14 cellular contexts compared by ENCODE assay signal in the genomic region with DNA sequence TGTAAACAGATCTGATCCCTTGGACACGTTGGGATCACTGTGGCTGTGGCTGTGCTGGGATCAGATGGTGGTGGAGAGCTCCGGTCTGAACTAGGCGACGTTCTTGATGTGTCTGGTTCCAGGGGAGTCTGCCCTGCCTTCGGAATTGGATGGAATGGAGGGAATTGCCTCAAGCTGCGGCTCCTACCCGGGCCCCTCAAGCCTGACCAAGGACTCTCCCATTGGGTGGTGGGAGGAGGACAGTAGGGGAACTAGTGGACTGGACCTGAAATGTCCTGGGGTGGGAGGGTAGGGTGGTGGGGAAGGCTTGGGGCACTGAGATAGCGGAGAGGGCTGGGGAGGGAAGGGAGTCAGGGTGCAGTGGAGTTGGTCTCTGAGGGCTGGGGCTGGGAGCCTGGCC. TPM values are rescaled to one million over a fixed set of nuclear protein-coding genes. Genes with fewer than 3 reads are reported as not detected.
DNase-seq lines count a peak whose midpoint lies in the region; ATAC-seq, FAIRE-seq and TF ChIP-seq lines count a peak whose summit lies in the region.
"Had no signal": no experiment of that assay in that cellular context is flagged by ENCODE, and none has a peak within 500 bp of the region (broad histone marks: within the 10 kb centered on the region; RNA-seq: fewer than 3 reads in every experiment).

No MANE protein-coding gene starts in this region.

- no peaks in the 10 kb centered on the region for H3K36me3 ChIP-seq in kidney (ENCODE audit: control insufficient read depth in 1 of 2, insufficient read depth in 2 of 2, low read length in 2 of 2)
- H3K36me3 ChIP-seq in spleen, result no peaks in the 10 kb centered on the region
- H3K36me3 ChIP-seq in testis (ENCODE audit: low read depth, missing control alignments), result no peaks in the 10 kb centered on the region

- no peaks in the 10 kb centered on the region for H3K9me3 Mint-ChIP-seq in activated T-cell treated with anti-CD3 and anti-CD28 coated beads, Interleukin-2, amount 50 U/mL, for 4 hours
- H3K9me3 Mint-ChIP-seq: stimulated activated naive CD8-positive, alpha-beta T cell treated with anti-CD3 and anti-CD28 coated beads, Interleukin-15, Interleukin-2, amounts not matched to agents 100 ng/mL and 50 ng/mL, for 24 hours had no signal

- H3K4me3 ChIP-seq in kidney (ENCODE audit: low read length in 2 of 2), result peak overlapping the region in 1 of 2 donors; percentile 16
- H3K4me3 ChIP-seq in spleen, result no peak overlapping the region
- H3K4me3 ChIP-seq in testis, result no peak overlapping the region

- no peak for ATAC-seq in activated T-cell treated with anti-CD3 and anti-CD28 coated beads, Interleukin-2, amount 50 U/mL, for 4 hours
- no peak for ATAC-seq in T-helper 17 cell

- WGBS in spleen, 5 donors, result 85 to 94% (median 91%) methylated on average over 8 of the region's 8 CpGs
- WGBS in testis, 2 donors, result 62 to 71% methylated on average over 8 of the region's 8 CpGs

- no peaks in the 10 kb centered on the region for H3K36me3 Mint-ChIP-seq in activated T-cell treated with anti-CD3 and anti-CD28 coated beads, Interleukin-2, amount 50 U/mL, for 4 hours (ENCODE audit: insufficient read depth)
- peaks cover 2% of the 10 kb centered on the region for H3K36me3 Mint-ChIP-seq in T-helper 17 cell (ENCODE audit: low read depth)

- FAIRE-seq in kidney (lab: Jason Lieb, UNC), result no peak

- no peak for DNase-seq in activated T-cell treated with anti-CD3 and anti-CD28 coated beads, Interleukin-2, amount 50 U/mL, for 4 hours
- no peak for DNase-seq in activated T-cell treated with anti-CD3 and anti-CD28 coated beads, Interleukin-2, amount 50 U/mL, for 48 hours
- DNase-seq in T-helper 17 cell (no peak), kidney (no peak), spleen (no peak), testis (no peak), NCI-H345 treated with DMSO at 0.1 percent for 48 hours (lab: John Stamatoyannopoulos, UW; ENCODE audit: unreplicated experiment) (no peak)
- DNase-seq in activated CD4-positive, CD25-positive, alpha-beta regulatory T cell treated with anti-CD3 and anti-CD28 coated beads, Interleukin-2, amount 50 U/mL, for 72 hours, result no peak
- DNase-seq: activated effector memory CD4-positive, alpha-beta T cell treated with Interleukin-2 at 50 U/mL for 16 hours; NCI-H2029; nucleus accumbens; OCI-M1; stimulated activated CD4-positive, alpha-beta T cell treated with anti-CD3 and anti-CD28 coated beads, Interleukin-2, amount 100 ng/mL, for 48 hours had no signal

- no peak for TF ChIP-seq CTCF in kidney (IDR thresholded peaks at IDR 0.05; ENCODE audit: borderline replicate concordance, extremely low read depth, insufficient read depth)
- TF ChIP-seq CTCF in spleen (IDR thresholded peaks at IDR 0.05 in 8 of 11, conservative IDR thresholded peaks at IDR 0.05 in 3 of 11), result no peak
- TF ChIP-seq CTCF in testis (IDR thresholded peaks at IDR 0.05), result no peak

- no peaks in the 10 kb centered on the region for H3K27me3 Mint-ChIP-seq in activated T-cell treated with anti-CD3 and anti-CD28 coated beads, Interleukin-2, amount 50 U/mL, for 4 hours (ENCODE audit: low read depth)
- H3K27me3 Mint-ChIP-seq in T-helper 17 cell, result no peaks in the 10 kb centered on the region
- H3K27me3 Mint-ChIP-seq: stimulated activated naive CD8-positive, alpha-beta T cell treated with anti-CD3 and anti-CD28 coated beads, Interleukin-15, Interleukin-2, amounts not matched to agents 100 ng/mL and 50 ng/mL, for 24 hours had no signal

- peak overlapping the region; percentile 92 for H3K27ac Mint-ChIP-seq in T-helper 17 cell

- H3K4me1 ChIP-seq in kidney (ENCODE audit: control insufficient read depth in 1 of 2, insufficient read depth in 1 of 2, low read depth in 1 of 2, low read length in 2 of 2) (peaks cover 14 to 41% of the 10 kb centered on the region in 2 donors), spleen (peaks cover 28 to 57% (median 44%) of the 10 kb centered on the region in 6 donors), testis (peaks cover 26% of the 10 kb centered on the region)

- H3K9ac ChIP-seq in kidney (ENCODE audit: low read length in 2 of 2), result peak overlapping the region in 1 of 2 donors; percentile 14

- TF ChIP-seq POLR2A in spleen (IDR thresholded peaks at IDR 0.05), result no peak
- no peak for TF ChIP-seq POLR2A in testis (IDR thresholded peaks at IDR 0.05)

- H3K27me3 ChIP-seq in spleen (replicated peaks in 1 of 7) (no peaks in the 10 kb centered on the region), testis (no peaks in the 10 kb centered on the region)

- intact Hi-C loops in kidney (cut with DNase I), result no loop called here
- intact Hi-C loops in spleen (cut with DNase I; ENCODE audit: low total_unique reads), result loop anchor here (5.0 kb wide), 1 partner anchor 64 kb away; no protein-coding TSS in a partner anchor
- intact Hi-C loops in testis (cut with DNase I; ENCODE audit: low total_unique reads), result loop anchor here (10.0 kb wide), 1 partner anchor 77 kb away; a partner anchor contains a TSS

- H3K9me3 ChIP-seq in T-helper 17 cell (ENCODE audit: control insufficient read depth, low read length, poor library complexity, severe bottlenecking) (no peaks in the 10 kb centered on the region), kidney (ENCODE audit: control insufficient read depth in 1 of 2, low read length in 2 of 2) (no peaks in the 10 kb centered on the region), spleen (no peaks in the 10 kb centered on the region), testis (no peaks in the 10 kb centered on the region)

- peak overlapping the region; percentile 26 for H3K4me3 Mint-ChIP-seq in activated T-cell treated with anti-CD3 and anti-CD28 coated beads, Interleukin-2, amount 50 U/mL, for 4 hours
- no peak overlapping the region for H3K4me3 Mint-ChIP-seq in T-helper 17 cell
- H3K4me3 Mint-ChIP-seq: stimulated activated naive CD8-positive, alpha-beta T cell treated with anti-CD3 and anti-CD28 coated beads, Interleukin-15, Interleukin-2, amounts not matched to agents 100 ng/mL and 50 ng/mL, for 24 hours had no signal

- H3K27ac ChIP-seq in kidney (ENCODE audit: low read depth in 2 of 2, low read length in 2 of 2) (peak overlapping the region; percentile 99 to 100), spleen (peak overlapping the region; percentile 4 to 99 (median 97)), testis (peak overlapping the region in 1 of 2 donors; percentile 98)

- peaks cover 21% of the 10 kb centered on the region for H3K4me1 Mint-ChIP-seq in activated T-cell treated with anti-CD3 and anti-CD28 coated beads, Interleukin-2, amount 50 U/mL, for 4 hours (ENCODE audit: low read depth)
- H3K4me1 Mint-ChIP-seq in T-helper 17 cell, result peaks cover 10% of the 10 kb centered on the region

RNA-seq across cellular contexts. Expression of a gene that starts 3.2 kb away (rescaled TPM):
- 10 to 100 TPM; 22.5 to 27.2 (median 23.7) TPM for total RNA-seq in activated T-cell treated with anti-CD3 and anti-CD28 coated beads, Interleukin-2, amount 50 U/mL, for 4 hours
- total RNA-seq in T-helper 17 cell, result 10 to 100 TPM; 25.8 to 26.6 TPM
- 38.3 TPM for total RNA-seq in kidney
- polyA plus RNA-seq in kidney (ENCODE audit: insufficient read depth, low read depth, low replicate concordance), result 31.8 TPM
- total RNA-seq in spleen, result 10 to 100 TPM; 10.0 to 29.2 (median 20.2) TPM
- 10 to 100 TPM; 12.6 to 33.6 (median 13.6) TPM for polyA plus RNA-seq in spleen
- total RNA-seq in testis, result 10 to 100 TPM; 15.9 to 25.0 TPM
- polyA plus RNA-seq in testis (ENCODE audit: insufficient read depth, low read depth, low replicate concordance), result 33.3 TPM

RNA-seq across cellular contexts. Expression of a gene that starts 6.7 kb away (rescaled TPM):
- total RNA-seq in activated T-cell treated with anti-CD3 and anti-CD28 coated beads, Interleukin-2, amount 50 U/mL, for 4 hours, result 10 to 100 TPM; 56.5 to 60.5 (median 58.0) TPM
- total RNA-seq in T-helper 17 cell (10 to 100 TPM; 69.3 to 74.7 TPM), kidney (90.8 TPM), spleen (100 to 1,000 TPM in 1 of 7 donors, 10 to 100 TPM in 6; 65.6 to 132 (median 83.6) TPM), testis (10 to 100 TPM; 89.7 to 91.1 TPM)
- polyA plus RNA-seq in kidney (ENCODE audit: insufficient read depth, low read depth, low replicate concordance) (19.7 TPM), spleen (10 to 100 TPM in 1 of 3 donors, 1 to 10 TPM in 2; 7.6 to 26.9 (median 8.8) TPM), testis (ENCODE audit: insufficient read depth, low read depth, low replicate concordance) (34.7 TPM)
